In genomic region chr1:37574834-37575479, GRCh38 we compare ENCODE assay signal across 11 cellular contexts. TPM values are rescaled to one million over a fixed set of nuclear protein-coding genes. Genes with fewer than 3 reads are reported as not detected.
DNase-seq lines count a peak whose midpoint lies in the region; ATAC-seq lines count a peak whose summit lies in the region.
"Had no signal": no experiment of that assay in that cellular context is flagged by ENCODE, and none has a peak within 500 bp of the region (broad histone marks: within the 10 kb centered on the region; RNA-seq: fewer than 3 reads in every experiment).

No MANE protein-coding gene starts in this region.

- H3K27ac Mint-ChIP-seq in T-helper 17 cell, result peak overlapping the region; percentile 61
- H3K27ac Mint-ChIP-seq in stimulated activated naive B cell treated with anti-CD40 and anti-IgM and Interleukin-4, amounts not matched to agents 10 μg/mL and 1 μg/mL and 100 μg/mL, for 72 hours, result no peak overlapping the region

- H3K4me1 Mint-ChIP-seq in T-helper 17 cell, result peaks cover 2% of the 10 kb centered on the region
- peaks cover 5 to 6% of the 10 kb centered on the region in 2 donors for H3K4me1 Mint-ChIP-seq in stimulated activated naive B cell treated with anti-CD40 and anti-IgM and Interleukin-4, amounts not matched to agents 10 μg/mL and 1 μg/mL and 100 μg/mL, for 72 hours

- peak overlapping the region; percentile 63 for H3K4me3 Mint-ChIP-seq in T-helper 17 cell
- no peak overlapping the region for H3K4me3 Mint-ChIP-seq in stimulated activated naive B cell treated with anti-CD40 and anti-IgM and Interleukin-4, amounts not matched to agents 10 μg/mL and 1 μg/mL and 100 μg/mL, for 72 hours
- H3K4me3 Mint-ChIP-seq: activated naive CD4-positive, alpha-beta T cell treated with anti-CD3 and anti-CD28 coated beads, Interleukin-2, amount 50 U/mL, for 24 hours had no signal

- DNase-seq in H4 (ENCODE audit: low spot score), result peak; percentile 18
- no peak for DNase-seq in T-helper 17 cell
- DNase-seq in dermis blood vessel endothelial cell, result peak; percentile 68
- DNase-seq in stimulated activated naive B cell treated with anti-CD40 and anti-IgM and Interleukin-4, amounts not matched to agents 10 μg/mL and 1 μg/mL and 100 μg/mL, for 72 hours, result no peak
- DNase-seq in NCI-H1694 (lab: John Stamatoyannopoulos, UW), result no peak
- DNase-seq in NCI-H748 treated with DMSO at 0.1 percent for 48 hours (lab: John Stamatoyannopoulos, UW), result no peak
- no peak for DNase-seq in Ammon's horn (ENCODE audit: low spot score)
- DNase-seq: left ventricle myocardium superior, NCI-H1417, psoas muscle had no signal

- peaks cover 5% of the 10 kb centered on the region for H3K36me3 Mint-ChIP-seq in T-helper 17 cell (ENCODE audit: low read depth)
- H3K36me3 Mint-ChIP-seq in stimulated activated naive B cell treated with anti-CD40 and anti-IgM and Interleukin-4, amounts not matched to agents 10 μg/mL and 1 μg/mL and 100 μg/mL, for 72 hours, result peaks cover 43 to 69% of the 10 kb centered on the region in 2 donors

- H3K27me3 Mint-ChIP-seq in T-helper 17 cell, result no peaks in the 10 kb centered on the region
- H3K27me3 Mint-ChIP-seq in stimulated activated naive B cell treated with anti-CD40 and anti-IgM and Interleukin-4, amounts not matched to agents 10 μg/mL and 1 μg/mL and 100 μg/mL, for 72 hours, result no peaks in the 10 kb centered on the region
- H3K27me3 Mint-ChIP-seq: activated naive CD4-positive, alpha-beta T cell treated with anti-CD3 and anti-CD28 coated beads, Interleukin-2, amount 50 U/mL, for 24 hours had no signal

- H3K9me3 ChIP-seq in T-helper 17 cell (ENCODE audit: control insufficient read depth, low read length, poor library complexity, severe bottlenecking), result no peaks in the 10 kb centered on the region
- H3K9me3 ChIP-seq: psoas muscle had no signal

- no peak for ATAC-seq in T-helper 17 cell
- peak; percentile 46 to 67 for ATAC-seq in stimulated activated naive B cell treated with anti-CD40 and anti-IgM and Interleukin-4, amounts not matched to agents 10 μg/mL and 1 μg/mL and 100 μg/mL, for 72 hours (replicated peaks)
- ATAC-seq: left ventricle myocardium superior, psoas muscle had no signal

- H3K9me3 Mint-ChIP-seq in stimulated activated naive B cell treated with anti-CD40 and anti-IgM and Interleukin-4, amounts not matched to agents 10 μg/mL and 1 μg/mL and 100 μg/mL, for 72 hours, result no peaks in the 10 kb centered on the region
- H3K9me3 Mint-ChIP-seq: activated naive CD4-positive, alpha-beta T cell treated with anti-CD3 and anti-CD28 coated beads, Interleukin-2, amount 50 U/mL, for 24 hours had no signal

RNA-seq across cellular contexts. Expression of gene DNALI1, which starts 18.2 kb away (rescaled TPM):
- total RNA-seq in H4 (2014; rRNA removed; shearing (Covaris generic)), result 0.64 TPM in 1 of 2 replicates, not detected in the other
- total RNA-seq in T-helper 17 cell (not detected), dermis blood vessel endothelial cell (0.37 and 0.51 TPM in 2 replicates)

RNA-seq across cellular contexts. Expression of gene GNL2, which starts 20.8 kb away (rescaled TPM):
- 55.3 and 64.6 TPM in 2 replicates for total RNA-seq in H4 (2014; rRNA removed; shearing (Covaris generic))
- total RNA-seq in T-helper 17 cell, result 10 to 100 TPM; 54.9 to 59.9 TPM
- total RNA-seq in dermis blood vessel endothelial cell, result 47.3 and 56.8 TPM in 2 replicates

RNA-seq across cellular contexts. Expression of gene SNIP1, which starts 20.9 kb away (rescaled TPM):
- total RNA-seq in H4 (2014; rRNA removed; shearing (Covaris generic)), result 7.2 and 12.9 TPM in 2 replicates
- total RNA-seq in T-helper 17 cell (10 to 100 TPM; 51.1 to 58.5 TPM), dermis blood vessel endothelial cell (12.9 and 25.7 TPM in 2 replicates)

RNA-seq across cellular contexts. Expression of gene RSPO1, which starts 59.7 kb away (rescaled TPM):
- 0.08 and 0.12 TPM in 2 replicates for total RNA-seq in H4 (2014; rRNA removed; shearing (Covaris generic))
- total RNA-seq in T-helper 17 cell (not detected), dermis blood vessel endothelial cell (not detected in 2 replicates)
- total RNA-seq: psoas muscle had no signal

Comparison
In these comparisons a context has a peak if more than half of its experiments do, and no peak if none do; other contexts are left out.
1. DNase-seq: peak in H4 (single experiment) and dermis blood vessel endothelial cell (single experiment); none in T-helper 17 cell (0 of 3), stimulated activated naive B cell treated with anti-CD40 and anti-IgM and Interleukin-4, amounts not matched to agents 10 μg/mL and 1 μg/mL and 100 μg/mL, for 72 hours (single experiment), NCI-H1694 (single experiment), NCI-H748 treated with DMSO at 0.1 percent for 48 hours (single experiment) and Ammon's horn (single experiment).